In the genomic region with DNA sequence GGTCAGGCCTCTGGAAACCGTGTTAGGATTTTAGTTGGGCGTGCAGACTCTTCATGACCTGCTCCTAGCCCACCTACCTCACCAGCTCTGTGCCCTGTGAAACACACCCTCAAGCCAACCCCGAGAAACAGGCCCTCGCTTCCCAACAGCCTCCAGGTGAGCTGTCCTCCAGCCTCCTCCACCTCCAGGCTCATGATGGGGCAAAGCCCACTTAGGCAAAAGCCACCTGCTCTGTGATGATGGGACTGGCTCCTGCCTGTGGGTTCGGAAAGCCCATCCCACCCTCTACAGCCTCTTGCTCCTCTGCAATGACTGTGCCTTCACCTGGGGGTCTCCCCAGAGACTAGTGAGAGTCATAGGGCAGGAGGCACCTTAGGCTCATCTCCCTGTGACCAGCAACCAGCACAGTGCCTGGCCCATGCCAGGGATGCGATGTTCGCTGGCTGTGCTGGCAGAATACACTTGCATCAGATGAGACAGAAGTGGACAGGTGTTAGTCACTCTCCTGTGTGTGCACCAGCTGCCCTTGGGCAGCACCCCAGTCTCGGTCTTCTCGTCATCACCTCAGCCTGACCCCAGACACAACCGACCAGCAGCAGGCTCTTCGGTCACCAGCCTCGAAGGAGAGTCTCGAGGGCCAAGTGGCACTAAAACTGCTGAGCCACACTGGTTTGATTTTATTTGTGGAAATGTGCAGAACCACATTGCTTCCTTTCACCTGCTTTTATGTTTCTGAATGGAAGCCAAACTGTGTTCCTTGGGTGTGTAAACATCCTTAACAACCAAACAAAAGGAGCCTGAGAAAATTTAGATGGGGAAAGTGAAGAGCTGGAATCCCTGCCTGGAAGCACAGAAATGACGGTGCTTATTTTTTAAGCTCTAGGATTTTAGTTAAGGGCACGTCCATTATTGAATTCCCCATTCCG, we compare ENCODE assay signal across 18 cellular contexts. TPM values are rescaled to one million over a fixed set of nuclear protein-coding genes. Genes with fewer than 3 reads are reported as not detected.
DNase-seq lines count a peak whose midpoint lies in the region; ATAC-seq, FAIRE-seq and TF ChIP-seq lines count a peak whose summit lies in the region.
"Had no signal": no experiment of that assay in that cellular context is flagged by ENCODE, and none has a peak within 500 bp of the region (broad histone marks: within the 10 kb centered on the region; RNA-seq: fewer than 3 reads in every experiment).

No MANE protein-coding gene starts in this region.

- POLR2A ChIA-PET in CD8-positive, alpha-beta memory T cell (lab: Charles Lee), result no interaction called here

- H3K4me3 Mint-ChIP-seq in CD8-positive, alpha-beta memory T cell, result no peak overlapping the region

- H3K4me1 ChIP-seq in kidney (ENCODE audit: control insufficient read depth in 1 of 2, insufficient read depth in 1 of 2, low read depth in 1 of 2, low read length in 2 of 2) (peaks cover 10 to 14% of the 10 kb centered on the region in 2 donors), thoracic aorta (ENCODE audit: control insufficient read depth in 1 of 2, low read depth in 2 of 2) (peaks cover 77 to 88% of the 10 kb centered on the region in 2 donors)
- H3K4me1 ChIP-seq in CD8-positive, alpha-beta memory T cell (ENCODE audit: insufficient read depth, low read length), result peaks cover 6% of the 10 kb centered on the region
- H3K4me1 ChIP-seq: colonic mucosa had no signal

- H3K4me3 ChIP-seq in kidney (ENCODE audit: low read length in 2 of 2) (no peak overlapping the region), thoracic aorta (peak overlapping the region; percentile 94)
- H3K4me3 ChIP-seq in CD8-positive, alpha-beta memory T cell (ENCODE audit: low read length), result no peak overlapping the region
- H3K4me3 ChIP-seq: colonic mucosa, pancreas had no signal

- CTCF ChIA-PET in CD8-positive, alpha-beta memory T cell (lab: Charles Lee), result interaction anchor here (1.2 to 3.4 kb wide), 5 partner anchors 9 to 459 kb away, joined by 4 to 28 read pairs (median 7); no protein-coding TSS in a partner anchor

- no peak overlapping the region for H3K27ac Mint-ChIP-seq in CD8-positive, alpha-beta memory T cell

- ATAC-seq in thoracic aorta (ENCODE audit: insufficient number of reproducible peaks, low FRiP score, low read depth) (no peak), GM21423 (IDR thresholded peaks at IDR 0.05; ENCODE audit: unreplicated experiment) (no peak), HG02642 (IDR thresholded peaks at IDR 0.05; ENCODE audit: poor library complexity, unreplicated experiment) (no peak)
- ATAC-seq: Panc1, pancreas had no signal

- H3K9me3 Mint-ChIP-seq in CD8-positive, alpha-beta memory T cell, result no peaks in the 10 kb centered on the region

- no peaks in the 10 kb centered on the region for H3K36me3 Mint-ChIP-seq in CD8-positive, alpha-beta memory T cell

- peaks cover 3 to 40% of the 10 kb centered on the region in 2 donors for H3K27me3 Mint-ChIP-seq in CD8-positive, alpha-beta memory T cell

- TF ChIP-seq CTCF in kidney (IDR thresholded peaks at IDR 0.05; ENCODE audit: borderline replicate concordance, extremely low read depth, insufficient read depth), result no peak
- TF ChIP-seq CTCF in thoracic aorta (IDR thresholded peaks at IDR 0.05), result no peak

- no peak for FAIRE-seq in kidney (lab: Jason Lieb, UNC)
- FAIRE-seq: A204.1, pancreas had no signal

- H3K27me3 ChIP-seq in thoracic aorta (replicated peaks; ENCODE audit: insufficient read depth), result no peaks in the 10 kb centered on the region
- H3K27me3 ChIP-seq in CD8-positive, alpha-beta memory T cell (ENCODE audit: insufficient read depth, low read length, poor library complexity, severe bottlenecking), result peaks cover 5% of the 10 kb centered on the region
- H3K27me3 ChIP-seq: colonic mucosa, pancreas had no signal

- DNase-seq in NCI-H146 (lab: John Stamatoyannopoulos, UW) (peak; percentile 33), NCI-H146 treated with DMSO at 0.1 percent for 48 hours (lab: John Stamatoyannopoulos, UW; ENCODE audit: unreplicated experiment) (no peak), RPMI8226 (peak; percentile 98), kidney (peak; percentile 45), thoracic aorta (ENCODE audit: low spot score) (no peak)
- DNase-seq in CD8-positive, alpha-beta memory T cell, result no peak
- DNase-seq: activated CD8-positive, alpha-beta memory T cell treated with anti-CD3 and anti-CD28 coated beads for 24 hours; amygdala; colonic mucosa; NCI-H1694 treated with DMSO at 0.1 percent for 48 hours; SW 1271 had no signal

- intact Hi-C loops in kidney (cut with DNase I), result no loop called here

- H3K9ac ChIP-seq in kidney (ENCODE audit: low read length in 2 of 2), result no peak overlapping the region
- H3K9ac ChIP-seq: KMS-11 had no signal

- peaks cover 9 to 13% (median 11%) of the 10 kb centered on the region in 3 donors for H3K4me1 Mint-ChIP-seq in CD8-positive, alpha-beta memory T cell

- H3K36me3 ChIP-seq in kidney (ENCODE audit: control insufficient read depth in 1 of 2, insufficient read depth in 2 of 2, low read length in 2 of 2), result peaks cover 8 to 15% of the 10 kb centered on the region in 2 donors
- peaks cover 33% of the 10 kb centered on the region for H3K36me3 ChIP-seq in thoracic aorta
- no peaks in the 10 kb centered on the region for H3K36me3 ChIP-seq in CD8-positive, alpha-beta memory T cell (ENCODE audit: insufficient read depth, low read length)
- H3K36me3 ChIP-seq: colonic mucosa had no signal

- H3K27ac ChIP-seq in kidney (ENCODE audit: low read depth in 2 of 2, low read length in 2 of 2), result no peak overlapping the region
- peak overlapping the region; percentile 97 to 100 for H3K27ac ChIP-seq in thoracic aorta
- H3K27ac ChIP-seq in CD8-positive, alpha-beta memory T cell (ENCODE audit: low read depth, low read length), result no peak overlapping the region
- H3K27ac ChIP-seq: C4-2B, colonic mucosa, KMS-11, pancreas had no signal

- H3K9me3 ChIP-seq in kidney (ENCODE audit: control insufficient read depth in 1 of 2, low read length in 2 of 2) (no peaks in the 10 kb centered on the region), thoracic aorta (no peaks in the 10 kb centered on the region)
- H3K9me3 ChIP-seq in CD8-positive, alpha-beta memory T cell (ENCODE audit: low read length), result no peaks in the 10 kb centered on the region
- H3K9me3 ChIP-seq: colonic mucosa, pancreas had no signal

RNA-seq across cellular contexts. Expression of gene PXDC1, which starts 10.7 kb away (rescaled TPM):
- total RNA-seq in kidney (28.9 TPM), thoracic aorta (100 to 1,000 TPM; 406 to 488 TPM)
- polyA plus RNA-seq in kidney (ENCODE audit: insufficient read depth, low read depth, low replicate concordance), result 35.0 TPM
- total RNA-seq in CD8-positive, alpha-beta memory T cell, result under 1 TPM; 0.15 to 0.24 TPM
- not detected for polyA plus RNA-seq in CD8-positive, alpha-beta memory T cell

Comparison
In these comparisons a context has a peak if more than half of its experiments do, and no peak if none do; other contexts are left out.
1. DNase-seq: peak in NCI-H146 (single experiment), RPMI8226 (single experiment) and kidney (single experiment); none in NCI-H146 treated with DMSO at 0.1 percent for 48 hours (single experiment), thoracic aorta (single experiment) and CD8-positive, alpha-beta memory T cell (0 of 5).
2. H3K27ac ChIP-seq: peak in thoracic aorta (2 of 2); none in kidney (0 of 2) and CD8-positive, alpha-beta memory T cell (single experiment).
3. RNA of gene PXDC1, which starts 10.7 kb away (total RNA-seq): 406 to 488 TPM in thoracic aorta and 28.9 TPM in kidney (single experiment); 0.15 to 0.24 TPM in CD8-positive, alpha-beta memory T cell; every median in the first group is over 10 times any median in the second.